ENCODE assay signal across 27 cellular contexts in genomic region chr4:126603851-126604250, GRCh38.
"Had no signal": no experiment of that assay in that cellular context is flagged by ENCODE, and none has a peak within 500 bp of the region (broad histone marks: within the 10 kb centered on the region; RNA-seq: fewer than 3 reads in every experiment).

No MANE protein-coding gene starts in this region.

- H3K4me3 ChIP-seq: adrenal gland, body of pancreas, breast epithelium, MG63, PC-9 had no signal

- H3K4me1 ChIP-seq: adrenal gland, body of pancreas, breast epithelium had no signal

- DNase-seq: activated CD4-positive, alpha-beta T cell treated with anti-CD3 and anti-CD28 coated beads for 1 hour; activated CD4-positive, alpha-beta T cell treated with anti-CD3 and anti-CD28 coated beads for 48 hours; activated CD4-positive, alpha-beta T cell treated with anti-CD3 and anti-CD28 coated beads, Interleukin-2, amount 50 U/mL, for 4 hours; activated CD4-positive, CD25-positive, alpha-beta regulatory T cell; activated CD8-positive, alpha-beta T cell treated with anti-CD3 and anti-CD28 coated beads for 36 hours; activated effector memory CD4-positive, alpha-beta T cell treated with anti-CD3 and anti-CD28 coated beads, Interleukin-2, amount 50 U/mL, for 16 hours; activated naive CD4-positive, alpha-beta T cell treated with Interleukin-2 at 50 U/mL for 16 hours; activated T-cell treated with anti-CD3 and anti-CD28 coated beads, Interleukin-2, amount 50 U/mL, for 1 hour; activated T-cell treated with anti-CD3 and anti-CD28 coated beads, Interleukin-2, amount 50 U/mL, for 72 hours; body of pancreas; NCI-H1048; NCI-H1105 treated with DMSO at 0.1 percent for 48 hours; NCI-H1436; NCI-H1930; NCI-H2081 treated with DMSO at 0.1 percent for 48 hours; NCI-H226; NK-92 treated with Interleukin-12 subunit alpha and Interleukin-12 subunit beta, amount 100 ng/mL, for 24 hours; SIG-M5 had no signal

- H3K36me3 ChIP-seq: adrenal gland, breast epithelium, MG63 had no signal

- H2AFZ ChIP-seq: PC-9 had no signal

- H3K27me3 ChIP-seq: adrenal gland, body of pancreas, breast epithelium, MG63 had no signal

- H3K9me3 ChIP-seq: adrenal gland, body of pancreas, breast epithelium, MG63 had no signal

- H3K27ac ChIP-seq: adrenal gland, body of pancreas, breast epithelium, PC-9, RWPE1, VCaP had no signal

- FAIRE-seq: astrocyte had no signal

- ATAC-seq: activated CD8-positive, alpha-beta T cell treated with anti-CD3 and anti-CD28 coated beads for 36 hours; activated T-cell treated with anti-CD3 and anti-CD28 coated beads, Interleukin-2, amount 50 U/mL, for 72 hours; activated T-helper 17 cell treated with anti-CD3 and anti-CD28 coated beads, Interleukin-2, amount 50 U/mL, for 72 hours; body of pancreas; Right ventricle myocardium inferior had no signal

- H3K4me2 ChIP-seq: PC-9 had no signal
